Comparison of ENCODE assay signal across 7 cellular contexts in the genomic region with DNA sequence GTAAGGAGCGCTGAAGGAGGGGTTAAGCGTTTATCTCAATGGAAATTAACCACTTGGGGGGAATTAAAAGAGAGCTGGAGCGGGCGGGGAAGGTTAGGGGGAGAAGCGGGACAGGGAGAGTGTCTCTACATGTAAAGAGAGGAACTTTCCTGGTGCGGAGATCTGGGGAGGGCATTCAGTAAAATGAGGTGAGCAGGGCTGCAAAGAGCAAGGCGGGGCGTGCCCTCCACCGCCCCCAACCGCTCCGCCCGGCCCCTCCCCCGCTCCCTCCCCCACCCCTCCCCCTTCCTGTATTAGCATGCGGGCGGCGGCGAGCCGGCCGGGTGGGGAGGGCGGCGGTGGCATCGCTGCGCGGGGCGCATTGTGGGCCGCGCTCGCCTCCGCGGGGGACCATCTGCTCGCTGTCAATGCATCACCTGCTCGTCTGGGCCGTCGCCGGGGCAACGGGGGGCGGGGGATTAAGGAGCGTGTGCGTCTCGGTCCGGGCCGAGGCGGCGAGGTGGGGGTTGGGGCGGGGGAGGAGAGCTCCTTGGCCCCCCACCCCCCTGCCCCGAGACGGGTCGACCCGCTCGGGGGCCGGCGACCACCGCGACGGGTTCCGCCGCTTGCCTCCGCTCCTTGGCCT. TPM values are rescaled to one million over a fixed set of nuclear protein-coding genes. Genes with fewer than 3 reads are reported as not detected.
DNase-seq lines count a peak whose midpoint lies in the region; ATAC-seq and TF ChIP-seq lines count a peak whose summit lies in the region.

No MANE protein-coding gene starts in this region.

- H3K9ac ChIP-seq in PC-3 (ENCODE audit: low read length): no peak overlapping the region

- H3K9me3 Mint-ChIP-seq in activated naive CD4-positive, alpha-beta T cell treated with anti-CD3 and anti-CD28 coated beads, Interleukin-2, amount 50 U/mL, for 24 hours: peaks cover 5% of the 10 kb centered on the region

- no peaks in the 10 kb centered on the region for H3K9me3 ChIP-seq in PC-3 (ENCODE audit: low read length)
- H3K9me3 ChIP-seq in iPS-18c (ENCODE audit: control insufficient read depth, insufficient read depth, low read length): no peaks in the 10 kb centered on the region

- H3K36me3 ChIP-seq in PC-3 (ENCODE audit: low read depth, low read length): no peaks in the 10 kb centered on the region

- TF ChIP-seq CTCF in PC-3 (conservative IDR thresholded peaks at IDR 0.05; ENCODE audit: low read depth, low read length): no peak

- peaks cover 26% of the 10 kb centered on the region for H3K4me1 Mint-ChIP-seq in activated naive CD4-positive, alpha-beta T cell treated with anti-CD3 and anti-CD28 coated beads, Interleukin-2, amount 50 U/mL, for 24 hours

- H3K4me1 ChIP-seq in PC-3 (ENCODE audit: insufficient read depth, low read length): peaks cover 15% of the 10 kb centered on the region

- H3K27ac ChIP-seq in PC-3 (ENCODE audit: low read length): no peak overlapping the region

- no peaks in the 10 kb centered on the region for H3F3A ChIP-seq in PC-3 (ENCODE audit: low read length, unreplicated experiment)

- no peaks in the 10 kb centered on the region for H3K9me2 ChIP-seq in PC-3 (replicated peaks; ENCODE audit: low read length)

- no peak overlapping the region for H3K27ac Mint-ChIP-seq in activated naive CD4-positive, alpha-beta T cell treated with anti-CD3 and anti-CD28 coated beads, Interleukin-2, amount 50 U/mL, for 24 hours

- H3K4me3 Mint-ChIP-seq in activated naive CD4-positive, alpha-beta T cell treated with anti-CD3 and anti-CD28 coated beads, Interleukin-2, amount 50 U/mL, for 24 hours: peak overlapping the region; percentile 78

- no TSS peak for BruUV-seq in PC-3 (replicated peaks; lab: Mats Ljungman, UMichigan)

- peak overlapping the region; percentile 95 for H2AFZ ChIP-seq in PC-3 (ENCODE audit: low read length)

- H3K79me2 ChIP-seq in PC-3 (ENCODE audit: low read length): no peaks in the 10 kb centered on the region

- peak overlapping the region; percentile 84 for H3K4me2 ChIP-seq in PC-3 (ENCODE audit: low read length)

- ATAC-seq in GM19324 (IDR thresholded peaks at IDR 0.05; ENCODE audit: low FRiP score, unreplicated experiment): peak; percentile 86
- peak; percentile 63 for ATAC-seq in HG03280 (IDR thresholded peaks at IDR 0.05; ENCODE audit: unreplicated experiment)
- ATAC-seq in PC-3: peak; percentile 56

- intact Hi-C loops in PC-3 (cut with micrococcal nuclease) (no loop called here), posterior vena cava (cut with DNase I) (no loop called here)

- H3K27me3 Mint-ChIP-seq in activated naive CD4-positive, alpha-beta T cell treated with anti-CD3 and anti-CD28 coated beads, Interleukin-2, amount 50 U/mL, for 24 hours: peaks cover 22% of the 10 kb centered on the region

- DNase-seq in PC-3 (no peak), posterior vena cava (ENCODE audit: low spot score) (no peak)
- DNase-seq in stimulated activated CD4-positive, alpha-beta T cell treated with anti-CD3 and anti-CD28 coated beads, TNF-alpha, amount 100 ng/mL, for 4 hours (ENCODE audit: low read depth in 3 of 3): peak in 2 of 3 experiments; percentile 22 to 53

- H3K27me3 ChIP-seq in PC-3 (ENCODE audit: low read length): peaks cover 29% of the 10 kb centered on the region

- H3K36me3 Mint-ChIP-seq in activated naive CD4-positive, alpha-beta T cell treated with anti-CD3 and anti-CD28 coated beads, Interleukin-2, amount 50 U/mL, for 24 hours: peaks cover 2% of the 10 kb centered on the region

- no peaks in the 10 kb centered on the region for H4K20me1 ChIP-seq in PC-3 (ENCODE audit: low read length)

- CTCF ChIA-PET in PC-3 (lab: Charles Lee): no interaction called here

- H3K4me3 ChIP-seq in PC-3 (ENCODE audit: low read length): peak overlapping the region; percentile 65
- H3K4me3 ChIP-seq in iPS-18c (ENCODE audit: insufficient read depth, low read depth, low read length): peak overlapping the region; percentile 53

- POLR2A ChIA-PET in PC-3 (lab: Charles Lee; ENCODE audit: unreplicated experiment): no interaction called here

RNA-seq across cellular contexts. Expression of a gene that starts 0.5 kb away (rescaled TPM):
- total RNA-seq in PC-3 (2014; rRNA removed) (not detected in 2 replicates), posterior vena cava (not detected)

Comparison
In these comparisons a context has a peak if more than half of its experiments do, and no peak if none do; other contexts are left out.
1. DNase-seq: peak in stimulated activated CD4-positive, alpha-beta T cell treated with anti-CD3 and anti-CD28 coated beads, TNF-alpha, amount 100 ng/mL, for 4 hours (2 of 3); none in PC-3 (single experiment) and posterior vena cava (single experiment).
2. Peak in every context shown above with its lines, with median percentiles within 50 percentile points of each other: ATAC-seq.